3 cellular contexts compared by ENCODE assay signal in the genomic region with DNA sequence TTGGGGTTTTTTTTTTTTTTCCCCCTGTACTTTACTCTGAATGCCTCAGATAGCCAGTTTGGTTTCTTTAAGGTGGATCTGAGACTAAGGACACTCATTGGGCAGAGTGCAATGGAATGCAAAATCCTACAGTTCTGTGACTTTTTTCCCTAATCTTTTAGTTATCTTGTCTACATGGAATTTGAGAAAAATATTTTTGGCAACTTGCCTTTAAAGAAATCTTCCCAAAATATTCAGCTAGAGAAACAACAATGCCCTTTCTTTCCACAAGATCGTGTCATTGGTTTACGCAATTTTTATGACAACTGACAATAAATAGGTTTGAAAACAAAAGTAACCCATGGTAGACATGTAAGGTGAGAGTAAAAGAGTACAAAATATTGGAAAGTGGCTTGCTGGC.
TF ChIP-seq lines count a peak whose summit lies in the region.

No MANE protein-coding gene starts in this region.

TF ChIP-seq in SK-N-SH, 30 proteins besides CTCF, POLR2A, EP300 and RAD21 (continued from another document):
- TF ChIP-seq NFIC (IDR thresholded peaks at IDR 0.05; ENCODE audit: borderline replicate concordance), result peak; percentile 37; the same call in 1 of the 2 replicates
- TF ChIP-seq TEAD4 (IDR thresholded peaks at IDR 0.05; ENCODE audit: borderline replicate concordance, insufficient read depth), result no peak
- TF ChIP-seq JUND (IDR thresholded peaks at IDR 0.05), result no peak

TF ChIP-seq in SK-N-SH treated with all-trans-retinoic acid at 6 μM for 48 hours, 23 proteins besides CTCF, POLR2A, EP300 and RAD21 (continued from another document):
- TF ChIP-seq, protein P1, sequence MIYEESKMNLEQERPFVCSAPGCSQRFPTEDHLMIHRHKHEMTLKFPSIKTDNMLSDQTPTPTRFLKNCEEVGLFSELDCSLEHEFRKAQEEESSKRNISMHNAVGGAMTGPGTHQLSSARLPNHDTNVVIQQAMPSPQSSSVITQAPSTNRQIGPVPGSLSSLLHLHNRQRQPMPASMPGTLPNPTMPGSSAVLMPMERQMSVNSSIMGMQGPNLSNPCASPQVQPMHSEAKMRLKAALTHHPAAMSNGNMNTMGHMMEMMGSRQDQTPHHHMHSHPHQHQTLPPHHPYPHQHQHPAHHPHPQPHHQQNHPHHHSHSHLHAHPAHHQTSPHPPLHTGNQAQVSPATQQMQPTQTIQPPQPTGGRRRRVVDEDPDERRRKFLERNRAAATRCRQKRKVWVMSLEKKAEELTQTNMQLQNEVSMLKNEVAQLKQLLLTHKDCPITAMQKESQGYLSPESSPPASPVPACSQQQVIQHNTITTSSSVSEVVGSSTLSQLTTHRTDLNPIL (CRISPR knock-in tag; IDR thresholded peaks at IDR 0.05; ENCODE audit: low read depth), result no peak
- TF ChIP-seq ZNF70 (CRISPR knock-in tag; IDR thresholded peaks at IDR 0.05) (no peak), CSDC2 (CRISPR knock-in tag; IDR thresholded peaks at IDR 0.05) (no peak), ZFP3 (CRISPR knock-in tag; IDR thresholded peaks at IDR 0.05) (no peak), ZC3H10 (CRISPR knock-in tag; IDR thresholded peaks at IDR 0.05) (no peak)

TF ChIP-seq in IMR-90, 13 proteins besides CTCF, POLR2A, EP300 and RAD21 (continued from another document):
- TF ChIP-seq RCOR1 (IDR thresholded peaks at IDR 0.05; ENCODE audit: insufficient replicate concordance, low read length) (no peak), MAFK (IDR thresholded peaks at IDR 0.05; ENCODE audit: low read depth, low read length) (no peak)
